In the genomic region with DNA sequence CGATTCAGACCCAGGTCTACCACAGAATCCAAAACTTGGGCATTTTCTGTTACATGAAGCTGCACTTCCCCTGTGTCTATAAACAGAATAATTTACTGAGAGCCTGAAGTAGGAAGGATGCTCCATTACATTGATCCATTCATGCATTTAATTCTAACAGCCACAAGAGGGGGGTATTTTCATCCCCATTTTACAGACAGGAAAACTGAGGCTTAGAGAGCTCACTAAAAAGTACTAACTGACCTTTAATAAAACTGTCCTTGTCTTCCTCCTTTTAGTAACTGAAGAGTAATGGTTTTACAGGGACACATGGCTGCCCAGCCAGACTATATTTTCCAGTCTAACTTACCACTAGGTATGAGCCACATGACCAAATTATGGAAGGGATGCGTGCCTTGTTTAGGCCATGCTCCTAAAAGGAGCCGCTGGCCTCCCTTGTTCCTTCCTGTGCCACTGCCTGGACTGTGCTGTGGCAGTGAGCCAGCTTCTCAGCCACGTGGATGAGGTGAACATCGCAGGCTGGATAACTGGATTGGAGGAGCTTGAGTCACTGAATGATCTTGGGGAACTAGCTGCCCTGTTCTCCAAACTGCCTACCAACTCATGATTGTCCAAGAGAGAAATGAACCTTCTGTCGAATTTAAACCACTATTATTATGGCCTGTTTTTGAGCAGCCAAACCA, we compare ENCODE assay signal across 10 cellular contexts.
DNase-seq lines count a peak whose midpoint lies in the region; ATAC-seq, FAIRE-seq and TF ChIP-seq lines count a peak whose summit lies in the region.
"Had no signal": no experiment of that assay in that cellular context is flagged by ENCODE, and none has a peak within 500 bp of the region (broad histone marks: within the 10 kb centered on the region; RNA-seq: fewer than 3 reads in every experiment).

No MANE protein-coding gene starts in this region.

- TF ChIP-seq POLR2A in endothelial cell of umbilical vein (IDR thresholded peaks at IDR 0.05; ENCODE audit: low read depth, low read length): no peak

- POLR2A ChIA-PET in endothelial cell of umbilical vein (lab: Charles Lee): no interaction called here

- H3K79me2 ChIP-seq in endothelial cell of umbilical vein (ENCODE audit: control insufficient read depth, insufficient read depth, low read length): no peaks in the 10 kb centered on the region

- H4K20me1 ChIP-seq in endothelial cell of umbilical vein (replicated peaks; ENCODE audit: control insufficient read depth, extremely low read depth, insufficient read depth, low read length): no peaks in the 10 kb centered on the region

- ATAC-seq in psoas muscle: peak in 3 of 4 donors; percentile 49 to 77 (median 68)

- no peak for DNase-seq in LNCaP clone FGC (ENCODE audit: low read depth)
- peak; percentile 79 for DNase-seq in endothelial cell of umbilical vein (ENCODE audit: low read depth, low spot score)
- DNase-seq in psoas muscle: no peak
- DNase-seq in SW480 (ENCODE audit: low spot score): no peak
- DNase-seq in NCI-H1105 (lab: John Stamatoyannopoulos, UW): no peak
- DNase-seq in retina: no peak
- DNase-seq: effector memory CD4-positive, alpha-beta T cell; GM23248; NCI-H446 had no signal

- WGBS in psoas muscle, 3 donors: 59 to 63% (median 59%) methylated on average over 6 of the region's 6 CpGs

- TF ChIP-seq CTCF in GM12872 (IDR thresholded peaks at IDR 0.05; ENCODE audit: insufficient read depth, low read depth, low read length) (peak; percentile 40; the same call in 2 of the 3 replicates), LNCaP clone FGC (IDR thresholded peaks at IDR 0.05; ENCODE audit: control insufficient read depth, extremely low read depth, insufficient read depth) (peak; percentile 23; the same call in 1 of the 2 replicates), endothelial cell of umbilical vein (IDR thresholded peaks at IDR 0.05; ENCODE audit: extremely low read depth in 1 of 2, insufficient read depth in 1 of 2, low read depth in 1 of 2, low read length in 2 of 2) (peak in 1 of 2 donors; percentile 14), psoas muscle (IDR thresholded peaks at IDR 0.05) (no peak)

- no peaks in the 10 kb centered on the region for H3K9me1 ChIP-seq in endothelial cell of umbilical vein (replicated peaks; ENCODE audit: control insufficient read depth, extremely low read depth, insufficient read depth, low read length)

- H3K27me3 ChIP-seq in endothelial cell of umbilical vein (ENCODE audit: control insufficient read depth in 2 of 2, insufficient read depth in 2 of 2, low read length in 2 of 2) (no peaks in the 10 kb centered on the region), psoas muscle (ENCODE audit: insufficient read depth in 3 of 3, low read length in 2 of 3) (no peaks in the 10 kb centered on the region)

- H3K36me3 ChIP-seq in endothelial cell of umbilical vein (ENCODE audit: control insufficient read depth in 2 of 2, extremely low read depth in 1 of 2, insufficient read depth in 2 of 2, low read length in 2 of 2): peaks cover 43 to 49% of the 10 kb centered on the region in 2 experiments
- H3K36me3 ChIP-seq in psoas muscle (ENCODE audit: insufficient read depth in 1 of 2, low read depth in 1 of 2): peaks cover 2 to 38% of the 10 kb centered on the region in 2 donors

- H3K4me1 ChIP-seq in endothelial cell of umbilical vein (ENCODE audit: control insufficient read depth, extremely low read depth, insufficient read depth, low read length) (no peaks in the 10 kb centered on the region), psoas muscle (no peaks in the 10 kb centered on the region)

- H3K4me2 ChIP-seq in endothelial cell of umbilical vein (ENCODE audit: insufficient read depth, low read length): no peak overlapping the region

- FAIRE-seq in endothelial cell of umbilical vein (lab: Jason Lieb, UNC): peak; percentile 70

- CTCF ChIA-PET in endothelial cell of umbilical vein (lab: Charles Lee): interaction anchor here (0.7 to 3.4 kb wide), 19 partner anchors 11 to 397 kb away, joined by 3 to 21 read pairs (median 4); no protein-coding TSS in a partner anchor

- H3K27ac ChIP-seq in endothelial cell of umbilical vein (ENCODE audit: insufficient read depth, low read depth, low read length) (no peak overlapping the region), psoas muscle (no peak overlapping the region)
- H3K27ac ChIP-seq: GM23248 had no signal

- intact Hi-C loops in endothelial cell of umbilical vein (cut with micrococcal nuclease) (loop anchor here (1.0 kb wide), 3 partner anchors 9 to 164 kb away; no protein-coding TSS in a partner anchor), psoas muscle (cut with DNase I) (loop anchor here in 1 of 2 donors (10.0 kb wide), 1 partner anchor 165 kb away; no protein-coding TSS in a partner anchor)

- BruUV-seq in endothelial cell of umbilical vein (replicated peaks; lab: Mats Ljungman, UMichigan): no TSS peak

- dilution Hi-C loops in endothelial cell of umbilical vein (cut with MboI; ENCODE audit: extremely low pct_ligation_motif_present, low sequenced_read_pairs): no loop called here

- no peaks in the 10 kb centered on the region for H3K9me3 ChIP-seq in endothelial cell of umbilical vein (replicated peaks; ENCODE audit: control insufficient read depth, insufficient read depth, low read length)
- H3K9me3 ChIP-seq in psoas muscle: no peaks in the 10 kb centered on the region

- no peak overlapping the region for H3K9ac ChIP-seq in endothelial cell of umbilical vein (replicated peaks; ENCODE audit: extremely low read depth, insufficient read depth, low read length)
- H3K9ac ChIP-seq: GM23248 had no signal

- H2AFZ ChIP-seq in endothelial cell of umbilical vein (ENCODE audit: low read depth, low read length): no peak overlapping the region
- H2AFZ ChIP-seq: GM23248 had no signal

- H3K4me3 ChIP-seq in LNCaP clone FGC (ENCODE audit: low read depth, low read length) (no peak overlapping the region), endothelial cell of umbilical vein (replicated peaks in 1 of 3; ENCODE audit: insufficient read depth in 1 of 3, low read depth in 1 of 3, low read length in 3 of 3) (no peak overlapping the region), psoas muscle (no peak overlapping the region)
- H3K4me3 ChIP-seq: GM23248 had no signal

TF ChIP-seq in endothelial cell of umbilical vein, 7 proteins besides CTCF, POLR2A, EP300 and RAD21:
- TF ChIP-seq GATA2 (IDR thresholded peaks at IDR 0.05; ENCODE audit: insufficient read depth, insufficient read length, low read depth, low read length): no peak
- TF ChIP-seq MAX (IDR thresholded peaks at IDR 0.05; ENCODE audit: insufficient read depth, insufficient read length): peak; percentile 78
- no peak for TF ChIP-seq POLR2AphosphoS5 (IDR thresholded peaks at IDR 0.05; ENCODE audit: insufficient read depth, low read depth, low read length)
- peak; percentile 81 for TF ChIP-seq MYC (IDR thresholded peaks at IDR 0.05; ENCODE audit: low read depth, low read length)
- no peak for TF ChIP-seq EZH2 (IDR thresholded peaks at IDR 0.05; ENCODE audit: borderline replicate concordance, low read depth, low read length, severe bottlenecking)
- TF ChIP-seq JUN (IDR thresholded peaks at IDR 0.05; ENCODE audit: borderline replicate concordance, insufficient read depth, insufficient read length, low read depth): no peak
- no peak for TF ChIP-seq FOS (IDR thresholded peaks at IDR 0.05; ENCODE audit: borderline replicate concordance, insufficient read depth, low read length)
